In genomic region chr20:58652606-58653303, GRCh38 we compare ENCODE assay signal across 7 cellular contexts. TPM values are rescaled to one million over a fixed set of nuclear protein-coding genes. Genes with fewer than 3 reads are reported as not detected.
DNase-seq lines count a peak whose midpoint lies in the region; ATAC-seq, FAIRE-seq and TF ChIP-seq lines count a peak whose summit lies in the region.

No MANE protein-coding gene starts in this region.

- H3K36me3 ChIP-seq in keratinocyte (ENCODE audit: control insufficient read depth in 2 of 2, extremely low read depth in 1 of 2, insufficient read depth in 2 of 2, low read length in 2 of 2) (peaks cover 0 to 2% of the 10 kb centered on the region in 2 experiments), tibial nerve (no peaks in the 10 kb centered on the region)

- H3K4me1 Mint-ChIP-seq in activated T-helper 2 cell treated with anti-CD3 and anti-CD28 coated beads, Interferon-gamma antibody, Interleukin-2, Interleukin-4, amounts not matched to agents 10 μg/mL and 5 μg/mL and 100 μg/mL, durations not matched to agents 14 hours and 24 hours and 36 hours (ENCODE audit: low read depth): peaks cover 35% of the 10 kb centered on the region

- no peaks in the 10 kb centered on the region for H3K9me3 ChIP-seq in keratinocyte (ENCODE audit: control insufficient read depth, low read depth, low read length)
- H3K9me3 ChIP-seq in tibial nerve: no peaks in the 10 kb centered on the region

- H3K27ac Mint-ChIP-seq in activated T-helper 2 cell treated with anti-CD3 and anti-CD28 coated beads, Interferon-gamma antibody, Interleukin-2, Interleukin-4, amounts not matched to agents 10 μg/mL and 5 μg/mL and 100 μg/mL, durations not matched to agents 14 hours and 24 hours and 36 hours: peak overlapping the region; percentile 98

- no peaks in the 10 kb centered on the region for H4K20me1 ChIP-seq in keratinocyte (ENCODE audit: control insufficient read depth, extremely low read depth, insufficient read depth, low read length)

- H3K4me3 Mint-ChIP-seq in activated T-helper 2 cell treated with anti-CD3 and anti-CD28 coated beads, Interferon-gamma antibody, Interleukin-2, Interleukin-4, amounts not matched to agents 10 μg/mL and 5 μg/mL and 100 μg/mL, durations not matched to agents 14 hours and 24 hours and 36 hours (ENCODE audit: low read depth): peak overlapping the region; percentile 98

- H3K27ac ChIP-seq in keratinocyte (ENCODE audit: control insufficient read depth, insufficient read depth, low read length) (peak overlapping the region; percentile 81), tibial nerve (peak overlapping the region; percentile 85 to 95 (median 88))

- peaks cover 66% of the 10 kb centered on the region for H3K79me2 ChIP-seq in keratinocyte (ENCODE audit: control insufficient read depth, insufficient read depth, low read length)

- H3K4me1 ChIP-seq in keratinocyte (ENCODE audit: control insufficient read depth, extremely low read depth, insufficient read depth, low read length): peaks cover 35% of the 10 kb centered on the region
- H3K4me1 ChIP-seq in tibial nerve: peaks cover 0 to 69% (median 31%) of the 10 kb centered on the region in 4 donors

- TF ChIP-seq EP300 in tibial nerve (IDR thresholded peaks at IDR 0.05): no peak

- peaks cover 39% of the 10 kb centered on the region for H3K36me3 Mint-ChIP-seq in activated T-helper 2 cell treated with anti-CD3 and anti-CD28 coated beads, Interferon-gamma antibody, Interleukin-2, Interleukin-4, amounts not matched to agents 10 μg/mL and 5 μg/mL and 100 μg/mL, durations not matched to agents 14 hours and 24 hours and 36 hours (ENCODE audit: low read depth)

- no peaks in the 10 kb centered on the region for H3K9me3 Mint-ChIP-seq in activated T-helper 2 cell treated with anti-CD3 and anti-CD28 coated beads, Interferon-gamma antibody, Interleukin-2, Interleukin-4, amounts not matched to agents 10 μg/mL and 5 μg/mL and 100 μg/mL, durations not matched to agents 14 hours and 24 hours and 36 hours

- H3K27me3 ChIP-seq in keratinocyte (ENCODE audit: control insufficient read depth, extremely low read depth, insufficient read depth, low read length): no peaks in the 10 kb centered on the region
- no peaks in the 10 kb centered on the region for H3K27me3 ChIP-seq in tibial nerve

- intact Hi-C loops in activated T-helper 2 cell treated with anti-CD3 and anti-CD28 coated beads, Interferon-gamma antibody, Interleukin-2, Interleukin-4, amounts not matched to agents 10 μg/mL and 5 μg/mL and 100 μg/mL, durations not matched to agents 14 hours and 24 hours and 36 hours (cut with micrococcal nuclease): loop anchor here (1.0 to 10.0 kb wide), 8 partner anchors 8 to 1258 kb away; partner anchors contain the start of genes GNAS, GNAS-AS1, NELFCD and PRELID3B

- FAIRE-seq in keratinocyte (lab: Jason Lieb, UNC): no peak

- peak overlapping the region; percentile 93 for H3K4me2 ChIP-seq in keratinocyte (ENCODE audit: control insufficient read depth, extremely low read depth, insufficient read depth, low read depth, low read length)

- ATAC-seq in GM18909 (IDR thresholded peaks at IDR 0.05; ENCODE audit: poor library complexity, unreplicated experiment): peak; percentile 9
- peak; percentile 16 for ATAC-seq in HG03354 (IDR thresholded peaks at IDR 0.05; ENCODE audit: poor library complexity, severe bottlenecking, unreplicated experiment)

- no peak for TF ChIP-seq POLR2A in tibial nerve (IDR thresholded peaks at IDR 0.05)

- no peaks in the 10 kb centered on the region for H3K27me3 Mint-ChIP-seq in activated T-helper 2 cell treated with anti-CD3 and anti-CD28 coated beads, Interferon-gamma antibody, Interleukin-2, Interleukin-4, amounts not matched to agents 10 μg/mL and 5 μg/mL and 100 μg/mL, durations not matched to agents 14 hours and 24 hours and 36 hours (ENCODE audit: low read depth)

- H2AFZ ChIP-seq in keratinocyte (ENCODE audit: control insufficient read depth, low read length): no peak overlapping the region

- H3K9me1 ChIP-seq in keratinocyte (ENCODE audit: control insufficient read depth, extremely low read depth, insufficient read depth, low read length): no peaks in the 10 kb centered on the region

- dilution Hi-C loops in keratinocyte (cut with MboI; ENCODE audit: extremely low pct_ligation_motif_present, low sequenced_read_pairs): no loop called here

- H3K9ac ChIP-seq in keratinocyte (ENCODE audit: control insufficient read depth, extremely low read depth, insufficient read depth, low read length): peak overlapping the region; percentile 86

- no peak for TF ChIP-seq CTCF in keratinocyte (optimal IDR thresholded peaks at IDR 0.05 in 1 of 3, IDR thresholded peaks at IDR 0.05 in 1 of 3, conservative IDR thresholded peaks at IDR 0.05 in 1 of 3; ENCODE audit: extremely low read depth in 1 of 3, insufficient read depth in 2 of 3, low read length in 3 of 3)
- no peak for TF ChIP-seq CTCF in tibial nerve (IDR thresholded peaks at IDR 0.05)

- no peak for DNase-seq in activated T-helper 2 cell treated with anti-CD3 and anti-CD28 coated beads, Interferon-gamma antibody, Interleukin-2, Interleukin-4, amounts not matched to agents 10 μg/mL and 5 μg/mL and 100 μg/mL, durations not matched to agents 14 hours and 24 hours and 36 hours (ENCODE audit: low spot score)
- DNase-seq in keratinocyte (ENCODE audit: low read depth, low spot score) (no peak), tibial nerve (ENCODE audit: low spot score in 2 of 2) (no peak), putamen (ENCODE audit: low spot score) (no peak), NCI-H524 treated with DMSO at 0.1 percent for 48 hours (lab: John Stamatoyannopoulos, UW) (no peak)

- 6% methylated on average over 12 of the region's 12 CpGs for WGBS in tibial nerve, 2 donors

- H3K4me3 ChIP-seq in keratinocyte (ENCODE audit: control insufficient read depth in 2 of 3, extremely low read depth in 1 of 3, insufficient read depth in 2 of 3, low read depth in 1 of 3, low read length in 3 of 3): peak overlapping the region; percentile 68 to 93 (median 79)
- H3K4me3 ChIP-seq in tibial nerve: peak overlapping the region; percentile 79 to 96 (median 86)

RNA-seq across cellular contexts. Expression of gene STX16, which starts 1.7 kb away (rescaled TPM):
- 101 and 103 TPM in 2 replicates for total RNA-seq in activated T-helper 2 cell treated with anti-CD3 and anti-CD28 coated beads, Interferon-gamma antibody, Interleukin-2, Interleukin-4, amounts not matched to agents 10 μg/mL and 5 μg/mL and 100 μg/mL, durations not matched to agents 14 hours and 24 hours and 36 hours
- 47.3 to 69.7 TPM (median 56.7 TPM) in 3 replicates for polyA plus RNA-seq in keratinocyte
- polyA plus RNA-seq in keratinocyte (2011; ENCODE audit: low read depth): 127 TPM
- polyA plus RNA-seq in keratinocyte (2011; cell fraction: cytosol; rRNA removed): 28.3 and 38.3 TPM in 2 replicates
- 249 and 270 TPM in 2 replicates for polyA plus RNA-seq in keratinocyte (2011; cell fraction: nucleus; rRNA removed)
- 39.1 and 39.3 TPM in 2 replicates for polyA plus RNA-seq in keratinocyte (2012; ENCODE audit: low replicate concordance)
- polyA minus RNA-seq in keratinocyte: 20.8 to 61.8 TPM (median 27.2 TPM) in 3 replicates
- 14.2 TPM for polyA minus RNA-seq in keratinocyte (2011; cell fraction: cytosol; rRNA and poly(A)+ RNA removed)
- polyA minus RNA-seq in keratinocyte (2011; cell fraction: nucleus; rRNA and poly(A)+ RNA removed): 26.6 and 38.2 TPM in 2 replicates
- total RNA-seq in tibial nerve: 100 to 1,000 TPM in 1 of 4 donors, 10 to 100 TPM in 3; 70.2 to 148 (median 85.9) TPM

RNA-seq across cellular contexts. Expression of gene NPEPL1, which starts 39.8 kb away (rescaled TPM):
- 27.5 and 29.4 TPM in 2 replicates for total RNA-seq in activated T-helper 2 cell treated with anti-CD3 and anti-CD28 coated beads, Interferon-gamma antibody, Interleukin-2, Interleukin-4, amounts not matched to agents 10 μg/mL and 5 μg/mL and 100 μg/mL, durations not matched to agents 14 hours and 24 hours and 36 hours
- polyA plus RNA-seq in keratinocyte: 4.4 to 8.3 TPM (median 4.5 TPM) in 3 replicates
- 8.1 TPM for polyA plus RNA-seq in keratinocyte (2011; ENCODE audit: low read depth)
- polyA plus RNA-seq in keratinocyte (2011; cell fraction: cytosol; rRNA removed): 2.5 and 6.6 TPM in 2 replicates
- polyA plus RNA-seq in keratinocyte (2011; cell fraction: nucleus; rRNA removed): 21.6 and 31.6 TPM in 2 replicates
- 12.0 and 14.6 TPM in 2 replicates for polyA plus RNA-seq in keratinocyte (2012; ENCODE audit: low replicate concordance)
- polyA minus RNA-seq in keratinocyte: 4.7 to 11.1 TPM (median 7.6 TPM) in 3 replicates
- 11.5 TPM for polyA minus RNA-seq in keratinocyte (2011; cell fraction: cytosol; rRNA and poly(A)+ RNA removed)
- 8.9 and 12.0 TPM in 2 replicates for polyA minus RNA-seq in keratinocyte (2011; cell fraction: nucleus; rRNA and poly(A)+ RNA removed)
- total RNA-seq in tibial nerve: 100 to 1,000 TPM in 1 of 4 donors, 10 to 100 TPM in 3; 57.6 to 123 (median 73.0) TPM
